ENCODE assay signal across 1 cellular context in genomic region chr1:172589553-172589952, GRCh38.
TF ChIP-seq lines count a peak whose summit lies in the region.

No MANE protein-coding gene starts in this region.

TF ChIP-seq in GM23338, 12 proteins besides CTCF, POLR2A, EP300 and RAD21 (continued from another document):
- TF ChIP-seq ZNF462 (CRISPR knock-in tag; IDR thresholded peaks at IDR 0.05) (no peak), CREB1 (CRISPR knock-in tag; IDR thresholded peaks at IDR 0.05; ENCODE audit: low read depth) (no peak), EZH2 (IDR thresholded peaks at IDR 0.05; ENCODE audit: low read depth, unreplicated experiment) (no peak), STAT1 (IDR thresholded peaks at IDR 0.05; ENCODE audit: unreplicated experiment) (no peak), NANOG (IDR thresholded peaks at IDR 0.05; ENCODE audit: borderline replicate concordance) (no peak)
